Comparison of ENCODE assay signal across 1 cellular context in the genomic region with DNA sequence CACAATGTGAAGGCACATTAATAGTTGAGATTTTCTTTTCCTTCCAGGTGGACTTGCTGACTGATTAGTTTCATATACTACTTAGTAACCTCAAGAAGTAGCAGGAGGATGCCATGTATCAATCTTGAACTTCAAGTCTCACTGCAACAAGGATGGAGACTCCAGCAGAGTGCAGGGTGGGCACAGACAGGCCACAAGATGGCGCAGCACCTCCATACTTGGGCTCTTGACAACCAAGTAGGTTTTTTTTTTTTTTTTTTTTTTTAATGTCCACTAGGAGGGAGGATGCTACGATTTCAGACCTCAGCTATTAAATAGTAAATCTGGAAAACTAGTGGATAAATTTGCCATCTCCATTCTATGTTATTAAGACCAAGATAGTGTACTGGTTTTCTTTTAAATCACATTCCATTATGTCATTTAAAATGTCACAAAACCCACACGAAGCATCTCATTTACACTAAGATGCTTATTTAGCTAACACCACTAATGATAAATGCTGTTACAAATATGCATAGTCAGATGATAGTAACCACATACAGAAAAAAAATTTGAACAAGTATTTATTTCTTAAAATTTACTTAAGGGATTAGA.
TF ChIP-seq lines count a peak whose summit lies in the region.

No MANE protein-coding gene starts in this region.

TF ChIP-seq in GM23338, 12 proteins besides CTCF, POLR2A, EP300 and RAD21 (continued from another document):
- TF ChIP-seq, protein P1, sequence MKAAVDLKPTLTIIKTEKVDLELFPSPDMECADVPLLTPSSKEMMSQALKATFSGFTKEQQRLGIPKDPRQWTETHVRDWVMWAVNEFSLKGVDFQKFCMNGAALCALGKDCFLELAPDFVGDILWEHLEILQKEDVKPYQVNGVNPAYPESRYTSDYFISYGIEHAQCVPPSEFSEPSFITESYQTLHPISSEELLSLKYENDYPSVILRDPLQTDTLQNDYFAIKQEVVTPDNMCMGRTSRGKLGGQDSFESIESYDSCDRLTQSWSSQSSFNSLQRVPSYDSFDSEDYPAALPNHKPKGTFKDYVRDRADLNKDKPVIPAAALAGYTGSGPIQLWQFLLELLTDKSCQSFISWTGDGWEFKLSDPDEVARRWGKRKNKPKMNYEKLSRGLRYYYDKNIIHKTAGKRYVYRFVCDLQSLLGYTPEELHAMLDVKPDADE (IDR thresholded peaks at IDR 0.05) = no peak
- no peak for TF ChIP-seq CREB1 (CRISPR knock-in tag; IDR thresholded peaks at IDR 0.05; ENCODE audit: low read depth)
- TF ChIP-seq, protein P2, sequence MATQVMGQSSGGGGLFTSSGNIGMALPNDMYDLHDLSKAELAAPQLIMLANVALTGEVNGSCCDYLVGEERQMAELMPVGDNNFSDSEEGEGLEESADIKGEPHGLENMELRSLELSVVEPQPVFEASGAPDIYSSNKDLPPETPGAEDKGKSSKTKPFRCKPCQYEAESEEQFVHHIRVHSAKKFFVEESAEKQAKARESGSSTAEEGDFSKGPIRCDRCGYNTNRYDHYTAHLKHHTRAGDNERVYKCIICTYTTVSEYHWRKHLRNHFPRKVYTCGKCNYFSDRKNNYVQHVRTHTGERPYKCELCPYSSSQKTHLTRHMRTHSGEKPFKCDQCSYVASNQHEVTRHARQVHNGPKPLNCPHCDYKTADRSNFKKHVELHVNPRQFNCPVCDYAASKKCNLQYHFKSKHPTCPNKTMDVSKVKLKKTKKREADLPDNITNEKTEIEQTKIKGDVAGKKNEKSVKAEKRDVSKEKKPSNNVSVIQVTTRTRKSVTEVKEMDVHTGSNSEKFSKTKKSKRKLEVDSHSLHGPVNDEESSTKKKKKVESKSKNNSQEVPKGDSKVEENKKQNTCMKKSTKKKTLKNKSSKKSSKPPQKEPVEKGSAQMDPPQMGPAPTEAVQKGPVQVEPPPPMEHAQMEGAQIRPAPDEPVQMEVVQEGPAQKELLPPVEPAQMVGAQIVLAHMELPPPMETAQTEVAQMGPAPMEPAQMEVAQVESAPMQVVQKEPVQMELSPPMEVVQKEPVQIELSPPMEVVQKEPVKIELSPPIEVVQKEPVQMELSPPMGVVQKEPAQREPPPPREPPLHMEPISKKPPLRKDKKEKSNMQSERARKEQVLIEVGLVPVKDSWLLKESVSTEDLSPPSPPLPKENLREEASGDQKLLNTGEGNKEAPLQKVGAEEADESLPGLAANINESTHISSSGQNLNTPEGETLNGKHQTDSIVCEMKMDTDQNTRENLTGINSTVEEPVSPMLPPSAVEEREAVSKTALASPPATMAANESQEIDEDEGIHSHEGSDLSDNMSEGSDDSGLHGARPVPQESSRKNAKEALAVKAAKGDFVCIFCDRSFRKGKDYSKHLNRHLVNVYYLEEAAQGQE (IDR thresholded peaks at IDR 0.05; ENCODE audit: unreplicated experiment) = no peak
- TF ChIP-seq STAT1 (IDR thresholded peaks at IDR 0.05; ENCODE audit: unreplicated experiment) = no peak
- no peak for TF ChIP-seq ZNF114 (CRISPR knock-in tag; IDR thresholded peaks at IDR 0.05)
